In genomic region chr3:177345049-177345972, GRCh38 we compare ENCODE assay signal across 1 cellular context.
A peak's percentile ranks its signal among the peaks of the same experiment; 100 is the strongest.
TF ChIP-seq lines count a peak whose summit lies in the region.

No MANE protein-coding gene starts in this region.

TF ChIP-seq in HEK293, 187 proteins besides CTCF, POLR2A, EP300 and RAD21 (continued from another document):
- TF ChIP-seq TSHZ1 (tag by site-specific recombination; IDR thresholded peaks at IDR 0.05; ENCODE audit: borderline replicate concordance) = no peak
- TF ChIP-seq ZBTB10 (tag by site-specific recombination; IDR thresholded peaks at IDR 0.05) = no peak
- TF ChIP-seq PRDM1 (tag by site-specific recombination; IDR thresholded peaks at IDR 0.05) = peak; percentile 58; the same call in 1 of the 2 replicates
- TF ChIP-seq ZNF416 (tag by site-specific recombination; IDR thresholded peaks at IDR 0.05) = no peak
- TF ChIP-seq ZNF223 (tag by site-specific recombination; IDR thresholded peaks at IDR 0.05) = 0 out of 2 replicates have a peak, but pooled peaks have one; percentile 12
- no peak for TF ChIP-seq ZNF830 (tag by site-specific recombination; IDR thresholded peaks at IDR 0.05; ENCODE audit: low read depth)
- no peak for TF ChIP-seq ZNF211 (tag by site-specific recombination; IDR thresholded peaks at IDR 0.05; ENCODE audit: low read depth)
- TF ChIP-seq ZFP3 (tag by site-specific recombination; IDR thresholded peaks at IDR 0.05; ENCODE audit: low read depth) = no peak
- no peak for TF ChIP-seq ZNF23 (tag by site-specific recombination; IDR thresholded peaks at IDR 0.05; ENCODE audit: borderline replicate concordance)
- TF ChIP-seq GLIS1 (tag by site-specific recombination; IDR thresholded peaks at IDR 0.05) = no peak
- TF ChIP-seq, protein P1, sequence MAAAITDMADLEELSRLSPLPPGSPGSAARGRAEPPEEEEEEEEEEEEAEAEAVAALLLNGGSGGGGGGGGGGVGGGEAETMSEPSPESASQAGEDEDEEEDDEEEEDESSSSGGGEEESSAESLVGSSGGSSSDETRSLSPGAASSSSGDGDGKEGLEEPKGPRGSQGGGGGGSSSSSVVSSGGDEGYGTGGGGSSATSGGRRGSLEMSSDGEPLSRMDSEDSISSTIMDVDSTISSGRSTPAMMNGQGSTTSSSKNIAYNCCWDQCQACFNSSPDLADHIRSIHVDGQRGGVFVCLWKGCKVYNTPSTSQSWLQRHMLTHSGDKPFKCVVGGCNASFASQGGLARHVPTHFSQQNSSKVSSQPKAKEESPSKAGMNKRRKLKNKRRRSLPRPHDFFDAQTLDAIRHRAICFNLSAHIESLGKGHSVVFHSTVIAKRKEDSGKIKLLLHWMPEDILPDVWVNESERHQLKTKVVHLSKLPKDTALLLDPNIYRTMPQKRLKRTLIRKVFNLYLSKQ (tag by site-specific recombination; IDR thresholded peaks at IDR 0.05; ENCODE audit: borderline replicate concordance) = no peak
- no peak for TF ChIP-seq ZNF280D (tag by site-specific recombination; IDR thresholded peaks at IDR 0.05)
- no peak for TF ChIP-seq ZNF391 (tag by site-specific recombination; IDR thresholded peaks at IDR 0.05; ENCODE audit: borderline replicate concordance, low read depth)
- 0 out of 2 replicates have a peak, but pooled peaks have one; percentile 11 for TF ChIP-seq ZFP69B (tag by site-specific recombination; IDR thresholded peaks at IDR 0.05)
- TF ChIP-seq ZNF114 (tag by site-specific recombination; IDR thresholded peaks at IDR 0.05) = no peak
- TF ChIP-seq ZNF664 (tag by site-specific recombination; IDR thresholded peaks at IDR 0.05) = no peak
- TF ChIP-seq ZIC2 (tag by site-specific recombination; IDR thresholded peaks at IDR 0.05) = no peak
- no peak for TF ChIP-seq OVOL3 (tag by site-specific recombination; IDR thresholded peaks at IDR 0.05)
- no peak for TF ChIP-seq ZNF239 (tag by site-specific recombination; IDR thresholded peaks at IDR 0.05)
TF ChIP-seq in HEK293: peak in this region for 21.
